Comparison of ENCODE assay signal across 7 cellular contexts in genomic region chr2:156670104-156670503, GRCh38.
"Had no signal": no experiment of that assay in that cellular context is flagged by ENCODE, and none has a peak within 500 bp of the region (broad histone marks: within the 10 kb centered on the region; RNA-seq: fewer than 3 reads in every experiment).

No MANE protein-coding gene starts in this region.

- H3K9ac ChIP-seq: GM23248 had no signal

- H3K4me3 ChIP-seq: GM23248 had no signal

- DNase-seq: GM23248, GOT3, H9, HCEC 1CT, IMR-90, KBM-7 had no signal

- FAIRE-seq: HTR-8/SVneo had no signal

- H3K27ac ChIP-seq: GM23248 had no signal

- H2AFZ ChIP-seq: GM23248 had no signal
